1 cellular context compared by ENCODE assay signal in genomic region chr5:175867587-175868347, GRCh38.
TF ChIP-seq lines count a peak whose summit lies in the region.

No MANE protein-coding gene starts in this region.

TF ChIP-seq in HepG2, 621 proteins besides CTCF, POLR2A, EP300 and RAD21 (continued from another document):
- TF ChIP-seq ZBTB44 (CRISPR knock-in tag; IDR thresholded peaks at IDR 0.05) (0 out of 2 replicates have a peak, but pooled peaks have one; percentile 56), MTF1 (CRISPR knock-in tag; IDR thresholded peaks at IDR 0.05) (no peak), DPF2 (CRISPR knock-in tag; IDR thresholded peaks at IDR 0.05; ENCODE audit: borderline replicate concordance, low read depth) (0 out of 2 replicates have a peak, but pooled peaks have one; percentile 30), SALL1 (CRISPR knock-in tag; IDR thresholded peaks at IDR 0.05) (peak; percentile 82), SATB2 (CRISPR knock-in tag; IDR thresholded peaks at IDR 0.05) (no peak), THAP7 (CRISPR knock-in tag; IDR thresholded peaks at IDR 0.05) (no peak), ZNF598 (CRISPR knock-in tag; IDR thresholded peaks at IDR 0.05; ENCODE audit: borderline replicate concordance) (peak; percentile 65; the same call in 1 of the 2 replicates), ZNF253 (CRISPR knock-in tag; IDR thresholded peaks at IDR 0.05; ENCODE audit: borderline replicate concordance) (no peak), GZF1 (CRISPR knock-in tag; IDR thresholded peaks at IDR 0.05) (no peak), KMT2A (CRISPR knock-in tag; IDR thresholded peaks at IDR 0.05) (no peak), NKX3-1 (CRISPR knock-in tag; IDR thresholded peaks at IDR 0.05) (no peak), MXD3 (CRISPR knock-in tag; IDR thresholded peaks at IDR 0.05) (no peak), ZNF512 (CRISPR knock-in tag; IDR thresholded peaks at IDR 0.05) (no peak), TMF1 (CRISPR knock-in tag; IDR thresholded peaks at IDR 0.05; ENCODE audit: low read depth) (no peak), ZKSCAN8 (CRISPR knock-in tag; IDR thresholded peaks at IDR 0.05; ENCODE audit: borderline replicate concordance) (0 out of 2 replicates have a peak, but pooled peaks have one; percentile 37), ZBTB21 (CRISPR knock-in tag; IDR thresholded peaks at IDR 0.05) (no peak), HMGXB4 (CRISPR knock-in tag; IDR thresholded peaks at IDR 0.05; ENCODE audit: borderline replicate concordance in 1 of 2, low read depth in 1 of 2) (peak; percentile 70 to 78; a peak in 3 of 4 replicates), MTA3 (CRISPR knock-in tag; IDR thresholded peaks at IDR 0.05) (no peak), RAD51 (IDR thresholded peaks at IDR 0.05; ENCODE audit: borderline replicate concordance) (no peak), KAT2B (IDR thresholded peaks at IDR 0.05; ENCODE audit: borderline replicate concordance, low read depth, low read length) (no peak), ZBTB39 (CRISPR knock-in tag; IDR thresholded peaks at IDR 0.05) (no peak), ZNF619 (CRISPR knock-in tag; IDR thresholded peaks at IDR 0.05) (no peak), ZBTB14 (CRISPR knock-in tag; IDR thresholded peaks at IDR 0.05) (no peak), CENPT (CRISPR knock-in tag; IDR thresholded peaks at IDR 0.05; ENCODE audit: low read depth) (no peak), PHF21A (CRISPR knock-in tag; IDR thresholded peaks at IDR 0.05) (peak; percentile 74), CEBPG (CRISPR knock-in tag; IDR thresholded peaks at IDR 0.05) (peak; percentile 98), U2AF2 (IDR thresholded peaks at IDR 0.05; ENCODE audit: low read depth, low read length) (no peak), PRDM10 (CRISPR knock-in tag; IDR thresholded peaks at IDR 0.05; ENCODE audit: low read depth) (no peak), HHEX (CRISPR knock-in tag; IDR thresholded peaks at IDR 0.05) (no peak), E2F2 (CRISPR knock-in tag; IDR thresholded peaks at IDR 0.05; ENCODE audit: borderline replicate concordance) (no peak), PITX1 (CRISPR knock-in tag; IDR thresholded peaks at IDR 0.05) (peak; percentile 35; the same call in 1 of the 2 replicates), HNRNPUL1 (IDR thresholded peaks at IDR 0.05; ENCODE audit: low read depth, low read length) (no peak), KAT7 (CRISPR knock-in tag; IDR thresholded peaks at IDR 0.05; ENCODE audit: borderline replicate concordance) (no peak), ZBTB26 (CRISPR knock-in tag; IDR thresholded peaks at IDR 0.05; ENCODE audit: borderline replicate concordance) (peak; percentile 41; the same call in 1 of the 2 replicates), ZNF33A (CRISPR knock-in tag; IDR thresholded peaks at IDR 0.05; ENCODE audit: borderline replicate concordance) (no peak)
TF ChIP-seq in HepG2: peak in this region for 185.
